In the genomic region with DNA sequence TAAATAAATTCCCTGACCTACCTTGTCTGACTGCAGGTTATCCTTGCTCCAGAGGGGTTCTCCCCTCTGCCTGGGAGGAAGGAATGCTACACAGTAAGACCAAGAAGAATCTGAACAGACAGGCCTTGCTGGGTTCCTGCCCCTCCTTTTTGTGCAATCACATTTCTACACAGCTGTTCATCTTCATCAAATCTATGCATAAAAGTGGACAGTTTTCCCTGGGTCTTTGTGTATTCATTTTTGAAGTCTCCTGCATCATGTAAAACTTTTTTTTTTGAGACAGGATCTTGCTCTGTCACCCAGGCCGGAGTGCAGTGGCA, we compare ENCODE assay signal across 25 cellular contexts. TPM values are rescaled to one million over a fixed set of nuclear protein-coding genes. Genes with fewer than 3 reads are reported as not detected.
A peak's percentile ranks its signal among the peaks of the same experiment; 100 is the strongest.
DNase-seq lines count a peak whose midpoint lies in the region; ATAC-seq and TF ChIP-seq lines count a peak whose summit lies in the region.
"Had no signal": no experiment of that assay in that cellular context is flagged by ENCODE, and none has a peak within 500 bp of the region (broad histone marks: within the 10 kb centered on the region; RNA-seq: fewer than 3 reads in every experiment).

No MANE protein-coding gene starts in this region.

- no peaks in the 10 kb centered on the region for H3K27me3 Mint-ChIP-seq in Caco-2 (ENCODE audit: insufficient read depth, unreplicated experiment)
- no peaks in the 10 kb centered on the region for H3K27me3 Mint-ChIP-seq in mesothelial cell of epicardium (ENCODE audit: low read depth)
- H3K27me3 Mint-ChIP-seq in activated CD8-positive, alpha-beta T cell treated with anti-CD3 and anti-CD28 coated beads for 36 hours = no peaks in the 10 kb centered on the region
- H3K27me3 Mint-ChIP-seq: naive B cell had no signal

- H3K27ac ChIP-seq in PC-9 (peak overlapping the region; percentile 72), epithelial cell of prostate (peak overlapping the region; percentile 80)
- H3K27ac ChIP-seq: breast epithelium, left lung, neutrophil, RWPE1, SK-N-MC, tibial nerve had no signal

- H3K36me3 ChIP-seq in Caco-2 (ENCODE audit: control insufficient read depth, insufficient read depth, low read length) (no peaks in the 10 kb centered on the region), PC-9 (ENCODE audit: low read depth) (no peaks in the 10 kb centered on the region; the same call in 1 of the 2 replicates)
- H3K36me3 ChIP-seq: breast epithelium, left lung, neutrophil, tibial nerve had no signal

- TF ChIP-seq CTCF in Caco-2 (IDR thresholded peaks at IDR 0.05; ENCODE audit: insufficient read depth in 1 of 2, low read depth in 1 of 2, low read length in 1 of 2, severe bottlenecking in 1 of 2, unreplicated experiment in 1 of 2) (no peak), PC-9 (conservative IDR thresholded peaks at IDR 0.05) (no peak), mesothelial cell of epicardium (IDR thresholded peaks at IDR 0.05; ENCODE audit: unreplicated experiment) (no peak)
- TF ChIP-seq CTCF in activated CD8-positive, alpha-beta T cell treated with anti-CD3 and anti-CD28 coated beads for 36 hours (IDR thresholded peaks at IDR 0.05) = no peak

- H3K9me3 Mint-ChIP-seq in Caco-2 (ENCODE audit: unreplicated experiment) (peaks cover 18% of the 10 kb centered on the region), mesothelial cell of epicardium (peaks cover 29% of the 10 kb centered on the region)
- peaks cover 7% of the 10 kb centered on the region for H3K9me3 Mint-ChIP-seq in activated CD8-positive, alpha-beta T cell treated with anti-CD3 and anti-CD28 coated beads for 36 hours
- H3K9me3 Mint-ChIP-seq: activated naive CD4-positive, alpha-beta T cell treated with anti-CD3 and anti-CD28 coated beads, Interleukin-2, amount 50 U/mL, for 24 hours had no signal

- peak overlapping the region; percentile 52 for H3K4me3 Mint-ChIP-seq in Caco-2 (ENCODE audit: unreplicated experiment)
- no peak overlapping the region for H3K4me3 Mint-ChIP-seq in mesothelial cell of epicardium
- no peak overlapping the region for H3K4me3 Mint-ChIP-seq in activated CD8-positive, alpha-beta T cell treated with anti-CD3 and anti-CD28 coated beads for 36 hours
- H3K4me3 Mint-ChIP-seq: activated CD8-positive, alpha-beta T cell treated with anti-CD3 and anti-CD28 coated beads, Interleukin-2, amount 10 ng/mL, durations not matched to agents 7 days and 5 days; activated naive CD4-positive, alpha-beta T cell treated with anti-CD3 and anti-CD28 coated beads, Interleukin-2, amount 50 U/mL, for 24 hours; CD4-positive, alpha-beta memory T cell; naive B cell; stimulated activated effector memory CD8-positive, alpha-beta T cell treated with anti-CD3 and anti-CD28 coated beads, Interleukin-12 subunit alpha, Interleukin-12 subunit beta, amount 100 ng/mL, for 72 hours; T-helper 17 cell had no signal

- CTCF ChIA-PET in Caco-2 (lab: Charles Lee) = interaction anchor here (1.0 to 1.6 kb wide), 4 partner anchors 15 to 199 kb away, joined by 4 to 6 read pairs (median 4); no protein-coding TSS in a partner anchor
- CTCF ChIA-PET in PC-9 (lab: Charles Lee) = interaction anchor here (0.6 to 1.9 kb wide), 5 partner anchors 11 to 382 kb away, joined by 3 to 6 read pairs (median 4); a partner anchor contains a TSS
- CTCF ChIA-PET in activated CD8-positive, alpha-beta T cell treated with anti-CD3 and anti-CD28 coated beads for 36 hours (lab: Charles Lee) = interaction anchor here (0.7 to 6.2 kb wide), 3 partner anchors 14 to 199 kb away, joined by 5 to 24 read pairs (median 10); no protein-coding TSS in a partner anchor

- H3K79me2 ChIP-seq in PC-9 (ENCODE audit: low read depth) = no peaks in the 10 kb centered on the region

- H3K4me3 ChIP-seq in Caco-2 (ENCODE audit: low read depth, low read length) (no peak overlapping the region), PC-9 (no peak overlapping the region; the same call in 1 of the 2 replicates)
- H3K4me3 ChIP-seq: breast epithelium, left lung, SK-N-MC, tibial nerve had no signal

- peaks cover 16% of the 10 kb centered on the region for H3K4me1 ChIP-seq in Caco-2
- peaks cover 44% of the 10 kb centered on the region for H3K4me1 ChIP-seq in PC-9 (replicated peaks; ENCODE audit: insufficient read depth)
- H3K4me1 ChIP-seq: breast epithelium, left lung, tibial nerve had no signal

- no peak overlapping the region for H2AFZ ChIP-seq in PC-9

- DNase-seq in Caco-2 = peak; percentile 54 to 62
- peak; percentile 68 to 98 for DNase-seq in PC-9
- DNase-seq in epithelial cell of prostate (ENCODE audit: low read depth, low spot score) = no peak
- no peak for DNase-seq in mesothelial cell of epicardium (ENCODE audit: low spot score in 2 of 2, unreplicated experiment in 2 of 2)
- no peak for DNase-seq in glomerular visceral epithelial cell (ENCODE audit: extremely low spot score)
- no peak for DNase-seq in activated CD8-positive, alpha-beta T cell treated with anti-CD3 and anti-CD28 coated beads for 36 hours
- DNase-seq in SKM-1 treated with dmso at 0.1 percent for 144 hours (lab: John Stamatoyannopoulos, UW; ENCODE audit: unreplicated experiment) = no peak
- DNase-seq: activated CD4-positive, CD25-positive, alpha-beta regulatory T cell treated with anti-CD3 and anti-CD28 coated beads, Interleukin-2, amount 50 U/mL, for 72 hours; activated CD8-positive, alpha-beta T cell treated with anti-CD3 and anti-CD28 coated beads, Interleukin-2, amount 10 ng/mL, durations not matched to agents 7 days and 5 days; CD4-positive, alpha-beta memory T cell; left lung; naive B cell; NCI-H1694; T-helper 17 cell had no signal

- H3K27me3 ChIP-seq in Caco-2 (replicated peaks; ENCODE audit: control insufficient read depth, insufficient read depth, low read length) (no peaks in the 10 kb centered on the region), PC-9 (ENCODE audit: insufficient read depth, low read depth) (no peaks in the 10 kb centered on the region)
- H3K27me3 ChIP-seq: breast epithelium, left lung, tibial nerve had no signal

- POLR2A ChIA-PET in Caco-2 (lab: Charles Lee) = interaction anchor here (1.2 kb wide), 1 partner anchor 17 kb away, joined by 3 read pairs; no protein-coding TSS in a partner anchor
- POLR2A ChIA-PET in PC-9 (lab: Charles Lee; ENCODE audit: unreplicated experiment) = interaction anchor here (0.7 to 1.3 kb wide), 2 partner anchors 126 to 217 kb away, joined by 3 to 4 read pairs; no protein-coding TSS in a partner anchor
- POLR2A ChIA-PET in activated CD8-positive, alpha-beta T cell treated with anti-CD3 and anti-CD28 coated beads for 36 hours (lab: Charles Lee) = interaction anchor here (0.6 to 1.0 kb wide), 2 partner anchors 101 to 203 kb away, joined by 3 read pairs; no protein-coding TSS in a partner anchor

- BruUV-seq in Caco-2 (replicated peaks; lab: Mats Ljungman, UMichigan) (no TSS peak), PC-9 (replicated peaks; lab: Mats Ljungman, UMichigan) (no TSS peak)

- peaks cover 33% of the 10 kb centered on the region for H3F3A ChIP-seq in PC-9 (ENCODE audit: insufficient read depth, low read depth)

- H3K4me1 Mint-ChIP-seq in Caco-2 (ENCODE audit: low read depth, unreplicated experiment) (peaks cover 18% of the 10 kb centered on the region), mesothelial cell of epicardium (peaks cover 32% of the 10 kb centered on the region)
- H3K4me1 Mint-ChIP-seq in activated CD8-positive, alpha-beta T cell treated with anti-CD3 and anti-CD28 coated beads for 36 hours (ENCODE audit: low read depth) = no peaks in the 10 kb centered on the region
- H3K4me1 Mint-ChIP-seq: activated naive CD4-positive, alpha-beta T cell treated with anti-CD3 and anti-CD28 coated beads, Interleukin-2, amount 50 U/mL, for 24 hours; CD4-positive, alpha-beta memory T cell; naive B cell; stimulated activated effector memory CD8-positive, alpha-beta T cell treated with anti-CD3 and anti-CD28 coated beads, Interleukin-12 subunit alpha, Interleukin-12 subunit beta, amount 100 ng/mL, for 72 hours had no signal

- no peaks in the 10 kb centered on the region for H3K9me3 ChIP-seq in Caco-2
- H3K9me3 ChIP-seq in PC-9 (ENCODE audit: insufficient read depth, low read depth) = peaks cover 26% of the 10 kb centered on the region; the same call in 1 of the 2 replicates

- peak overlapping the region; percentile 64 for H3K4me2 ChIP-seq in PC-9

- no peak for ATAC-seq in GM21367 (IDR thresholded peaks at IDR 0.05; ENCODE audit: unreplicated experiment)
- no peak for ATAC-seq in activated CD8-positive, alpha-beta T cell treated with anti-CD3 and anti-CD28 coated beads for 36 hours
- ATAC-seq: activated CD8-positive, alpha-beta T cell treated with anti-CD3 and anti-CD28 coated beads, Interleukin-2, amount 10 ng/mL, durations not matched to agents 7 days and 5 days; left lung; sciatic nerve; stimulated activated effector memory CD8-positive, alpha-beta T cell treated with anti-CD3 and anti-CD28 coated beads, Interleukin-12 subunit alpha, Interleukin-12 subunit beta, amount 100 ng/mL, for 72 hours; T-helper 17 cell had no signal

- peak overlapping the region; percentile 53 for H3K27ac Mint-ChIP-seq in Caco-2 (ENCODE audit: unreplicated experiment)
- peak overlapping the region; percentile 94 for H3K27ac Mint-ChIP-seq in mesothelial cell of epicardium
- H3K27ac Mint-ChIP-seq in activated CD8-positive, alpha-beta T cell treated with anti-CD3 and anti-CD28 coated beads for 36 hours = no peak overlapping the region
- H3K27ac Mint-ChIP-seq: activated CD8-positive, alpha-beta T cell treated with anti-CD3 and anti-CD28 coated beads, Interleukin-2, amount 10 ng/mL, durations not matched to agents 7 days and 5 days; activated naive CD4-positive, alpha-beta T cell treated with anti-CD3 and anti-CD28 coated beads, Interleukin-2, amount 50 U/mL, for 24 hours; activated T-helper 2 cell treated with anti-CD3 and anti-CD28 coated beads, Interferon-gamma antibody, Interleukin-2, Interleukin-4, amounts not matched to agents 10 μg/mL and 5 μg/mL and 100 μg/mL, durations not matched to agents 14 hours and 24 hours and 36 hours; CD4-positive, alpha-beta memory T cell; progenitor cell of endocrine pancreas; stimulated activated effector memory CD8-positive, alpha-beta T cell treated with anti-CD3 and anti-CD28 coated beads, Interleukin-12 subunit alpha, Interleukin-12 subunit beta, amount 100 ng/mL, for 72 hours; T-helper 17 cell had no signal

- intact Hi-C loops in Caco-2 (cut with micrococcal nuclease; ENCODE audit: unreplicated experiment) (loop anchor here (2.0 kb wide), 1 partner anchor 16 kb away; no protein-coding TSS in a partner anchor), PC-9 (cut with micrococcal nuclease; ENCODE audit: unreplicated experiment) (loop anchor here (5.0 kb wide), 3 partner anchors 91 to 381 kb away; a partner anchor contains a TSS)
- intact Hi-C loops in activated CD8-positive, alpha-beta T cell treated with anti-CD3 and anti-CD28 coated beads for 36 hours (cut with micrococcal nuclease) = no loop called here

- H3K36me3 Mint-ChIP-seq in Caco-2 (ENCODE audit: insufficient read depth, unreplicated experiment) (peaks cover 6% of the 10 kb centered on the region), mesothelial cell of epicardium (peaks cover 30% of the 10 kb centered on the region)
- H3K36me3 Mint-ChIP-seq in activated CD8-positive, alpha-beta T cell treated with anti-CD3 and anti-CD28 coated beads for 36 hours (ENCODE audit: low read depth) = no peaks in the 10 kb centered on the region
- H3K36me3 Mint-ChIP-seq: stimulated activated effector memory CD8-positive, alpha-beta T cell treated with anti-CD3 and anti-CD28 coated beads, Interleukin-12 subunit alpha, Interleukin-12 subunit beta, amount 100 ng/mL, for 72 hours had no signal

- no peaks in the 10 kb centered on the region for H4K20me1 ChIP-seq in PC-9 (ENCODE audit: insufficient read depth)

- no peaks in the 10 kb centered on the region for H3K9me2 ChIP-seq in PC-9 (ENCODE audit: insufficient read depth)

RNA-seq across cellular contexts. Expression of a gene that starts 50.6 kb away (rescaled TPM):
- 39.0 and 39.9 TPM in 2 replicates for total RNA-seq in Caco-2 (2022)
- total RNA-seq in PC-9 (2021) = 85.7 and 93.4 TPM in 2 replicates
- total RNA-seq in mesothelial cell of epicardium = 46.4 to 49.6 TPM (median 47.4 TPM) in 3 replicates
- total RNA-seq in activated CD8-positive, alpha-beta T cell treated with anti-CD3 and anti-CD28 coated beads for 36 hours = 10 to 100 TPM; 81.7 to 82.2 TPM

Comparison
In these comparisons a context has a peak if more than half of its experiments do, and no peak if none do; other contexts are left out.
1. DNase-seq: peak in Caco-2 (2 of 2) and PC-9 (2 of 2); none in epithelial cell of prostate (single experiment), mesothelial cell of epicardium (0 of 2), glomerular visceral epithelial cell (single experiment), activated CD8-positive, alpha-beta T cell treated with anti-CD3 and anti-CD28 coated beads for 36 hours (single experiment) and SKM-1 treated with dmso at 0.1 percent for 144 hours (single experiment).